11 cellular contexts compared by ENCODE assay signal in genomic region chr19:16589917-16590316, GRCh38. TPM values are rescaled to one million over a fixed set of nuclear protein-coding genes. Genes with fewer than 3 reads are reported as not detected.
DNase-seq lines count a peak whose midpoint lies in the region; ATAC-seq, FAIRE-seq and TF ChIP-seq lines count a peak whose summit lies in the region.
"Had no signal": no experiment of that assay in that cellular context is flagged by ENCODE, and none has a peak within 500 bp of the region (broad histone marks: within the 10 kb centered on the region; RNA-seq: fewer than 3 reads in every experiment).

No MANE protein-coding gene starts in this region.

- H3K4me1 Mint-ChIP-seq in CD4-positive, alpha-beta memory T cell = peaks cover 65 to 93% (median 80%) of the 10 kb centered on the region in 4 donors

- in situ Hi-C loops in K562 (cut with MboI) (no loop called here), GM13977 (cut with MboI; ENCODE audit: low pct_unique_long_range_greater_than_20kb, low sequenced_read_pairs, unreplicated experiment) (no loop called here)

- TF ChIP-seq CTCF in DOHH2 (IDR thresholded peaks at IDR 0.05; ENCODE audit: low read depth, low read length, poor library complexity, severe bottlenecking) (no peak), K562 (IDR thresholded peaks at IDR 0.05 in 2 of 3, conservative IDR thresholded peaks at IDR 0.05 in 1 of 3; ENCODE audit: insufficient read depth in 2 of 3, low read depth in 1 of 3, low read length in 3 of 3) (no peak), GM13977 (IDR thresholded peaks at IDR 0.05; ENCODE audit: extremely low read depth, insufficient read depth, missing control alignments) (no peak)

- H3K27me3 ChIP-seq in CD4-positive, alpha-beta memory T cell (ENCODE audit: insufficient read depth, low read length) = no peaks in the 10 kb centered on the region
- H3K27me3 ChIP-seq in DOHH2 (ENCODE audit: control insufficient read depth, low read length) (no peaks in the 10 kb centered on the region), K562 (ENCODE audit: control insufficient read depth in 2 of 2, insufficient read depth in 2 of 2, low read length in 2 of 2) (no peaks in the 10 kb centered on the region)
- H3K27me3 ChIP-seq: pancreas had no signal

- H4K20me1 ChIP-seq in DOHH2 (ENCODE audit: control insufficient read depth, insufficient read depth, low read depth, low read length) (peaks cover 39% of the 10 kb centered on the region), K562 (replicated peaks; ENCODE audit: control insufficient read depth, insufficient read depth, low read length) (peaks cover 68% of the 10 kb centered on the region)

- peaks cover 44% of the 10 kb centered on the region for H3F3A ChIP-seq in DOHH2 (ENCODE audit: control insufficient read depth, insufficient read depth)

- H3K27me3 Mint-ChIP-seq in CD4-positive, alpha-beta memory T cell = no peaks in the 10 kb centered on the region

- no peaks in the 10 kb centered on the region for H3K9me3 ChIP-seq in CD4-positive, alpha-beta memory T cell (ENCODE audit: control insufficient read depth in 1 of 2, low read length in 2 of 2)
- H3K9me3 ChIP-seq in DOHH2 (ENCODE audit: control insufficient read depth, insufficient read depth, low read length) = no peaks in the 10 kb centered on the region
- H3K9me3 ChIP-seq in K562 (replicated peaks; ENCODE audit: control insufficient read depth, insufficient read depth, low read depth, low read length) = no peaks in the 10 kb centered on the region
- H3K9me3 ChIP-seq: HAP-1, pancreas had no signal

- no peak for DNase-seq in CD4-positive, alpha-beta memory T cell
- peak; percentile 58 for DNase-seq in NCI-H2171 (lab: John Stamatoyannopoulos, UW)
- DNase-seq in K562 (ENCODE audit: extremely low read depth in 1 of 4, low spot score in 3 of 4) = no peak
- no peak for DNase-seq in GM13977 (ENCODE audit: low spot score)
- DNase-seq: effector CD4-positive, alpha-beta T cell had no signal

- TF ChIP-seq POLR2A in K562 (conservative IDR thresholded peaks at IDR 0.05) = no peak

- no peak overlapping the region for H3K27ac ChIP-seq in CD4-positive, alpha-beta memory T cell (ENCODE audit: low read depth, low read length)
- H3K27ac ChIP-seq in DOHH2 (ENCODE audit: low read depth, low read length) = peak overlapping the region; percentile 96
- no peak overlapping the region for H3K27ac ChIP-seq in K562 (ENCODE audit: extremely low read depth, low read depth, low read length)
- H3K27ac ChIP-seq: pancreas had no signal

- H3K27ac Mint-ChIP-seq in CD4-positive, alpha-beta memory T cell = peak overlapping the region; percentile 1 to 99 (median 95)
- H3K27ac Mint-ChIP-seq: WTC11 had no signal

- H3K9me2 ChIP-seq in DOHH2 (replicated peaks; ENCODE audit: control insufficient read depth, low read length) = no peaks in the 10 kb centered on the region

- TF ChIP-seq RAD21 in K562 (CRISPR knock-in tag; conservative IDR thresholded peaks at IDR 0.05 in 1 of 2, IDR thresholded peaks at IDR 0.05 in 1 of 2) = no peak

- no TSS peak for BruUV-seq in K562 (replicated peaks; lab: Mats Ljungman, UMichigan)

- CTCF ChIA-PET in CD4-positive, alpha-beta memory T cell (lab: Charles Lee; ENCODE audit: partially characterized antibody) = no interaction called here
- CTCF ChIA-PET in K562 (lab: Yijun Ruan, JAX; ENCODE audit: low intra/inter-chr PET ratio) = no interaction called here

- intact Hi-C loops in CD4-positive, alpha-beta memory T cell (cut with micrococcal nuclease) = no loop called here
- intact Hi-C loops in K562 (cut with micrococcal nuclease) = loop anchor here (2.0 kb wide), 1 partner anchor 39 kb away; the partner anchor contains the start of gene MED26

- peaks cover 93% of the 10 kb centered on the region for H3K4me1 ChIP-seq in CD4-positive, alpha-beta memory T cell (ENCODE audit: insufficient read depth, low read length)
- H3K4me1 ChIP-seq in DOHH2 (ENCODE audit: control insufficient read depth, low read length) (peaks cover 98% of the 10 kb centered on the region), K562 (replicated peaks in 1 of 2; ENCODE audit: control insufficient read depth in 2 of 2, insufficient read depth in 2 of 2, low read length in 2 of 2) (peaks cover 43 to 68% of the 10 kb centered on the region in 2 experiments)
- H3K4me1 ChIP-seq: HAP-1 had no signal

- H3K9me1 ChIP-seq in K562 (ENCODE audit: control insufficient read depth, insufficient read depth, low read length) = no peaks in the 10 kb centered on the region

- ATAC-seq in K562 = 0 out of 3 replicates have a peak, but pooled peaks have one; percentile 6
- ATAC-seq in GM19397 (IDR thresholded peaks at IDR 0.05; ENCODE audit: unreplicated experiment) = no peak
- no peak for ATAC-seq in GM18870 (IDR thresholded peaks at IDR 0.05; ENCODE audit: unreplicated experiment)
- ATAC-seq: pancreas, WTC11 had no signal

- H3K79me2 ChIP-seq in DOHH2 (ENCODE audit: control insufficient read depth, low read length) (peaks cover 95% of the 10 kb centered on the region), K562 (ENCODE audit: control insufficient read depth, insufficient read depth, low read length) (peaks cover 96% of the 10 kb centered on the region)

- H3K9me3 Mint-ChIP-seq in CD4-positive, alpha-beta memory T cell = no peaks in the 10 kb centered on the region
- H3K9me3 Mint-ChIP-seq: WTC11 had no signal

- H3K4me3 ChIP-seq in CD4-positive, alpha-beta memory T cell (ENCODE audit: low read length in 2 of 2) = no peak overlapping the region
- H3K4me3 ChIP-seq in DOHH2 (ENCODE audit: low read length) (peak overlapping the region; percentile 78), K562 (no peak overlapping the region)
- H3K4me3 ChIP-seq: HAP-1, pancreas had no signal

- H3K36me3 ChIP-seq in CD4-positive, alpha-beta memory T cell (ENCODE audit: insufficient read depth, low read length) = no peaks in the 10 kb centered on the region
- peaks cover 42% of the 10 kb centered on the region for H3K36me3 ChIP-seq in DOHH2 (ENCODE audit: control insufficient read depth, low read length)
- H3K36me3 ChIP-seq in K562 (ENCODE audit: control insufficient read depth, insufficient read depth, low read length) = peaks cover 14% of the 10 kb centered on the region; the same call in 2 of the 3 replicates
- H3K36me3 ChIP-seq: HAP-1, pancreas had no signal

- H2AFZ ChIP-seq in K562 (ENCODE audit: low read depth, low read length) = no peak overlapping the region

- peaks cover 0 to 2% of the 10 kb centered on the region in 2 donors for H3K36me3 Mint-ChIP-seq in CD4-positive, alpha-beta memory T cell
- H3K36me3 Mint-ChIP-seq: WTC11 had no signal

- 52% methylated on average over 3 of the region's 3 CpGs for WGBS in K562 (ENCODE audit: insufficient coverage, low coverage, missing lambda C conversion rate)

- no peak for TF ChIP-seq EP300 in K562 (IDR thresholded peaks at IDR 0.05; ENCODE audit: low read length)

- POLR2A ChIA-PET in CD4-positive, alpha-beta memory T cell (lab: Charles Lee; ENCODE audit: partially characterized antibody) = interaction anchor here (0.5 to 11.2 kb wide), 3 partner anchors 17 to 116 kb away, joined by 3 to 109 read pairs (median 3); partner anchors contain the start of genes MED26 and SLC35E1
- POLR2A ChIA-PET in K562 (lab: Yijun Ruan, JAX) = interaction anchor here (1.5 kb wide), 2 partner anchors 10 to 11 kb away, joined by 4 to 7 read pairs; no protein-coding TSS in a partner anchor

- peak overlapping the region in 1 of 8 donors; percentile 25 for H3K4me3 Mint-ChIP-seq in CD4-positive, alpha-beta memory T cell
- H3K4me3 Mint-ChIP-seq: WTC11 had no signal

- H3K4me2 ChIP-seq in DOHH2 (ENCODE audit: low read length) (peak overlapping the region; percentile 96), K562 (ENCODE audit: insufficient read depth, low read length) (no peak overlapping the region)

- H3K9ac ChIP-seq in K562 (ENCODE audit: insufficient read depth in 1 of 2, low read depth in 2 of 2, low read length in 2 of 2) = peak overlapping the region in 1 of 2 experiments; percentile 70; a peak in 1 of 4 replicates

- FAIRE-seq in K562 (lab: Jason Lieb, UNC) = no peak
- FAIRE-seq: pancreas had no signal

RNA-seq across cellular contexts. Expression of gene SLC35E1, which starts 17.7 kb away (rescaled TPM):
- total RNA-seq in CD4-positive, alpha-beta memory T cell = 10 to 100 TPM; 38.8 TPM
- polyA plus RNA-seq in CD4-positive, alpha-beta memory T cell = 10 to 100 TPM; 15.3 to 31.8 TPM
- 132 and 248 TPM in 2 replicates for total RNA-seq in K562 (2011; cell fraction: chromatin; rRNA removed; ENCODE audit: low replicate concordance)
- 136 and 163 TPM in 2 replicates for total RNA-seq in K562 (2011; cell fraction: nucleolus; rRNA removed)
- 156 and 184 TPM in 2 replicates for total RNA-seq in K562 (2011; cell fraction: nucleoplasm; rRNA removed)
- total RNA-seq in K562 (2014; rRNA removed) (18.5 and 24.4 TPM in 2 replicates), K562 (2014; rRNA removed; fragmentation: Illumina TruSeq; extraction: Trizol) (27.8 and 28.4 TPM in 2 replicates), K562 (2015; rRNA removed; fragmentation: Illumina TruSeq; extraction: Trizol) (25.7 and 27.3 TPM in 2 replicates), K562 (2021) (40.1 and 44.5 TPM in 2 replicates)
- polyA plus RNA-seq in K562 (2011; rRNA removed) (28.0 and 40.1 TPM in 2 replicates), K562 (2014; fragmentation: Illumina TruSeq; extraction: Trizol) (31.3 and 34.3 TPM in 2 replicates), K562 (2014; fragmentation: Nextera tagmentation; extraction: Ambion mirVana) (10 to 100 TPM; 15.0 to 16.1 TPM), K562 (2014; rRNA removed) (19.3 and 29.4 TPM in 2 replicates)
- polyA plus RNA-seq in K562 (2011; cell fraction: cytosol; rRNA removed) = 41.7 and 60.4 TPM in 2 replicates
- polyA plus RNA-seq in K562 (2011; cell fraction: nucleus; rRNA removed) = 28.4 and 51.0 TPM in 2 replicates
- polyA plus RNA-seq in K562 (2012) = 23.2 and 28.7 TPM in 2 replicates
- polyA minus RNA-seq in K562 (2011; rRNA and poly(A)+ RNA removed) = 54.7 and 61.3 TPM in 2 replicates
- polyA minus RNA-seq in K562 (2011; cell fraction: cytosol; rRNA and poly(A)+ RNA removed) = 47.2 and 51.0 TPM in 2 replicates
- 20.2 and 28.9 TPM in 2 replicates for polyA minus RNA-seq in K562 (2011; cell fraction: nucleus; rRNA and poly(A)+ RNA removed)

RNA-seq across cellular contexts. Expression of gene MED26, which starts 38.1 kb away (rescaled TPM):
- total RNA-seq in CD4-positive, alpha-beta memory T cell = 10 to 100 TPM; 17.8 to 18.6 TPM
- polyA plus RNA-seq in CD4-positive, alpha-beta memory T cell = 1 to 10 TPM; 3.3 to 4.6 TPM
- total RNA-seq in K562 (2011; cell fraction: chromatin; rRNA removed; ENCODE audit: low replicate concordance) = 31.4 and 62.0 TPM in 2 replicates
- 34.2 and 40.0 TPM in 2 replicates for total RNA-seq in K562 (2011; cell fraction: nucleolus; rRNA removed)
- total RNA-seq in K562 (2011; cell fraction: nucleoplasm; rRNA removed) = 27.1 and 33.1 TPM in 2 replicates
- total RNA-seq in K562 (2014; rRNA removed) (12.9 and 15.2 TPM in 2 replicates), K562 (2014; rRNA removed; fragmentation: Illumina TruSeq; extraction: Trizol) (3.7 and 4.6 TPM in 2 replicates), K562 (2015; rRNA removed; fragmentation: Illumina TruSeq; extraction: Trizol) (7.1 and 7.5 TPM in 2 replicates), K562 (2021) (15.1 and 16.5 TPM in 2 replicates)
- polyA plus RNA-seq in K562 (2011; rRNA removed) (5.6 and 6.1 TPM in 2 replicates), K562 (2014; fragmentation: Illumina TruSeq; extraction: Trizol) (6.2 and 8.4 TPM in 2 replicates), K562 (2014; fragmentation: Nextera tagmentation; extraction: Ambion mirVana) (under 1 TPM; 0.71 to 0.86 TPM), K562 (2014; rRNA removed) (8.4 and 9.0 TPM in 2 replicates)
- 5.8 and 11.0 TPM in 2 replicates for polyA plus RNA-seq in K562 (2011; cell fraction: cytosol; rRNA removed)
- polyA plus RNA-seq in K562 (2011; cell fraction: nucleus; rRNA removed) = 6.6 and 9.2 TPM in 2 replicates
- 5.5 and 7.2 TPM in 2 replicates for polyA plus RNA-seq in K562 (2012)
- polyA minus RNA-seq in K562 (2011; rRNA and poly(A)+ RNA removed) = 5.4 and 10.0 TPM in 2 replicates
- 10.9 and 11.5 TPM in 2 replicates for polyA minus RNA-seq in K562 (2011; cell fraction: cytosol; rRNA and poly(A)+ RNA removed)
- 13.2 and 20.2 TPM in 2 replicates for polyA minus RNA-seq in K562 (2011; cell fraction: nucleus; rRNA and poly(A)+ RNA removed)

RNA-seq across cellular contexts. Expression of gene CHERP, which starts 47.7 kb away (rescaled TPM):
- 10 to 100 TPM; 72.9 to 73.5 TPM for total RNA-seq in CD4-positive, alpha-beta memory T cell
- polyA plus RNA-seq in CD4-positive, alpha-beta memory T cell = 10 to 100 TPM in 1 of 2 donors, 1 to 10 TPM in 1; 5.3 to 24.6 TPM
- total RNA-seq in K562 (2011; cell fraction: chromatin; rRNA removed; ENCODE audit: low replicate concordance) = 69.6 and 152 TPM in 2 replicates
- total RNA-seq in K562 (2011; cell fraction: nucleolus; rRNA removed) = 74.1 and 82.9 TPM in 2 replicates
- total RNA-seq in K562 (2011; cell fraction: nucleoplasm; rRNA removed) = 82.4 and 95.0 TPM in 2 replicates
- total RNA-seq in K562 (2014; rRNA removed) (7.8 and 9.6 TPM in 2 replicates), K562 (2014; rRNA removed; fragmentation: Illumina TruSeq; extraction: Trizol) (4.5 and 6.9 TPM in 2 replicates), K562 (2015; rRNA removed; fragmentation: Illumina TruSeq; extraction: Trizol) (10.1 and 10.8 TPM in 2 replicates), K562 (2021) (76.7 and 85.1 TPM in 2 replicates)
- polyA plus RNA-seq in K562 (2011; rRNA removed) (4.9 and 9.0 TPM in 2 replicates), K562 (2014; fragmentation: Illumina TruSeq; extraction: Trizol) (26.3 and 41.8 TPM in 2 replicates), K562 (2014; fragmentation: Nextera tagmentation; extraction: Ambion mirVana) (under 1 TPM; 0.60 to 0.75 TPM), K562 (2014; rRNA removed) (34.3 and 36.7 TPM in 2 replicates)
- polyA plus RNA-seq in K562 (2011; cell fraction: cytosol; rRNA removed) = 5.3 and 7.6 TPM in 2 replicates
- polyA plus RNA-seq in K562 (2011; cell fraction: nucleus; rRNA removed) = 47.7 and 60.8 TPM in 2 replicates
- polyA plus RNA-seq in K562 (2012) = 37.7 and 48.9 TPM in 2 replicates
- polyA minus RNA-seq in K562 (2011; rRNA and poly(A)+ RNA removed) = 4.3 and 4.9 TPM in 2 replicates
- 24.6 and 35.2 TPM in 2 replicates for polyA minus RNA-seq in K562 (2011; cell fraction: cytosol; rRNA and poly(A)+ RNA removed)
- 23.3 and 23.4 TPM in 2 replicates for polyA minus RNA-seq in K562 (2011; cell fraction: nucleus; rRNA and poly(A)+ RNA removed)
